8 cellular contexts compared by ENCODE assay signal in genomic region chr1:156816561-156817328, GRCh38. TPM values are rescaled to one million over a fixed set of nuclear protein-coding genes. Genes with fewer than 3 reads are reported as not detected.
A peak's percentile ranks its signal among the peaks of the same experiment; 100 is the strongest.
DNase-seq lines count a peak whose midpoint lies in the region; ATAC-seq and TF ChIP-seq lines count a peak whose summit lies in the region.

Gene SH2D2A, minus strand, starts transcription at chr1:156816848. Its CDS starts 140 bp downstream, at chr1:156816708.

- TF ChIP-seq CTCF in A673 (conservative IDR thresholded peaks at IDR 0.05; ENCODE audit: low read depth, low read length) (no peak), GM20000 (IDR thresholded peaks at IDR 0.05; ENCODE audit: extremely low read depth, missing control alignments) (no peak), NB4 (IDR thresholded peaks at IDR 0.05; ENCODE audit: low read depth, low read length) (no peak), fibroblast of villous mesenchyme (IDR thresholded peaks at IDR 0.05; ENCODE audit: insufficient read depth, low read depth, low read length) (no peak)

- peaks cover 31% of the 10 kb centered on the region for H3K4me1 ChIP-seq in A673 (ENCODE audit: insufficient read depth, low read length, poor library complexity, severe bottlenecking)

- intact Hi-C loops in A673 (cut with micrococcal nuclease; ENCODE audit: unreplicated experiment), result no loop called here

- ATAC-seq in activated CD8-positive, alpha-beta memory T cell treated with anti-CD3 and anti-CD28 coated beads, Interleukin-2, amount 10 ng/mL, durations not matched to agents 7 days and 5 days, result peak; percentile 86

- no peaks in the 10 kb centered on the region for H3K27me3 Mint-ChIP-seq in activated CD8-positive, alpha-beta memory T cell treated with anti-CD3 and anti-CD28 coated beads, Interleukin-2, amount 10 ng/mL, durations not matched to agents 7 days and 5 days

- no peak within 1 kb of the TSS for H3K27ac ChIP-seq in A673 (ENCODE audit: low read depth, low read length, poor library complexity, severe bottlenecking)

- H3K4me3 Mint-ChIP-seq in activated CD8-positive, alpha-beta memory T cell treated with anti-CD3 and anti-CD28 coated beads, Interleukin-2, amount 10 ng/mL, durations not matched to agents 7 days and 5 days, result peak within 1 kb of the TSS; percentile 95

- H3K36me3 Mint-ChIP-seq in activated CD8-positive, alpha-beta memory T cell treated with anti-CD3 and anti-CD28 coated beads, Interleukin-2, amount 10 ng/mL, durations not matched to agents 7 days and 5 days, result peaks cover 47% of the 10 kb centered on the region

- H3K36me3 ChIP-seq in A673 (ENCODE audit: insufficient read depth, low read length, poor library complexity, severe bottlenecking), result no peaks in the 10 kb centered on the region

- no peaks in the 10 kb centered on the region for H3K9me3 ChIP-seq in A673 (ENCODE audit: low read depth, low read length, poor library complexity, severe bottlenecking)

- CTCF ChIA-PET in A673 (lab: Charles Lee), result no interaction called here
- CTCF ChIA-PET in activated CD8-positive, alpha-beta memory T cell treated with anti-CD3 and anti-CD28 coated beads, Interleukin-2, amount 10 ng/mL, durations not matched to agents 7 days and 5 days (lab: Charles Lee), result interaction anchor here (0.6 to 31.5 kb wide), 10 partner anchors 9 to 339 kb away, joined by 3 to 600 read pairs (median 4); partner anchors contain the start of genes INSRR and NTRK1

- POLR2A ChIA-PET in A673 (lab: Charles Lee; ENCODE audit: low non-redundant PET), result no interaction called here

- no peaks in the 10 kb centered on the region for H3K9me3 Mint-ChIP-seq in activated CD8-positive, alpha-beta memory T cell treated with anti-CD3 and anti-CD28 coated beads, Interleukin-2, amount 10 ng/mL, durations not matched to agents 7 days and 5 days (ENCODE audit: low read depth)

- TF ChIP-seq POLR2A in NB4 (IDR thresholded peaks at IDR 0.05; ENCODE audit: extremely low read depth, insufficient read length), result peak; percentile 16

- no peak within 1 kb of the TSS for H3K4me3 ChIP-seq in A673 (ENCODE audit: low read depth, low read length, poor library complexity, severe bottlenecking)
- H3K4me3 ChIP-seq in NB4 (ENCODE audit: low read depth, low read length), result no peak within 1 kb of the TSS
- H3K4me3 ChIP-seq in fibroblast of villous mesenchyme (ENCODE audit: low read depth, low read length), result no peak within 1 kb of the TSS

- H3K27me3 ChIP-seq in A673 (replicated peaks; ENCODE audit: insufficient read depth, low read depth, low read length, poor library complexity), result no peaks in the 10 kb centered on the region

- DNase-seq in A673 (ENCODE audit: low spot score), result peak; percentile 79
- DNase-seq in GM20000 (ENCODE audit: low spot score), result peak; percentile 89
- peak; percentile 81 for DNase-seq in NB4 (ENCODE audit: low read depth)
- peak; percentile 99 for DNase-seq in activated CD8-positive, alpha-beta memory T cell treated with anti-CD3 and anti-CD28 coated beads, Interleukin-2, amount 10 ng/mL, durations not matched to agents 7 days and 5 days
- DNase-seq in fibroblast of villous mesenchyme (ENCODE audit: low read depth), result peak; percentile 47
- peak; percentile 77 to 92 for DNase-seq in stimulated activated CD4-positive, alpha-beta T cell treated with anti-CD3 and anti-CD28 coated beads, Interleukin-1b, Interleukin-23, amount 100 ng/mL, for 1 hour (ENCODE audit: low read depth in 2 of 2)
- no peak for DNase-seq in NCI-H524 (lab: John Stamatoyannopoulos, UW)
- DNase-seq in LoVo (ENCODE audit: low spot score), result no peak

- H3K4me1 Mint-ChIP-seq in activated CD8-positive, alpha-beta memory T cell treated with anti-CD3 and anti-CD28 coated beads, Interleukin-2, amount 10 ng/mL, durations not matched to agents 7 days and 5 days, result peaks cover 58% of the 10 kb centered on the region

- peak within 1 kb of the TSS; percentile 100 for H3K27ac Mint-ChIP-seq in activated CD8-positive, alpha-beta memory T cell treated with anti-CD3 and anti-CD28 coated beads, Interleukin-2, amount 10 ng/mL, durations not matched to agents 7 days and 5 days

- BruUV-seq in A673 (replicated peaks; lab: Mats Ljungman, UMichigan), result no TSS peak

RNA-seq across cellular contexts. Expression of gene SH2D2A, which starts in this region (rescaled TPM):
- total RNA-seq in A673 (2021), result 3.5 and 6.0 TPM in 2 replicates
- 100 to 1,000 TPM; 157 to 205 TPM for total RNA-seq in activated CD8-positive, alpha-beta memory T cell treated with anti-CD3 and anti-CD28 coated beads, Interleukin-2, amount 10 ng/mL, durations not matched to agents 7 days and 5 days
- total RNA-seq in fibroblast of villous mesenchyme, result not detected in 2 replicates

Comparison
In these comparisons a context has a peak if more than half of its experiments do, and no peak if none do; other contexts are left out.
1. RNA of gene SH2D2A (total RNA-seq): 157 to 205 TPM in activated CD8-positive, alpha-beta memory T cell treated with anti-CD3 and anti-CD28 coated beads, Interleukin-2, amount 10 ng/mL, durations not matched to agents 7 days and 5 days; 3.5 to 6.0 TPM in A673 and not detected in fibroblast of villous mesenchyme; every median in the first group is over 10 times any median in the second.
2. Peak in DNase-seq in fibroblast of villous mesenchyme; RNA of the gene not detected or under 1 TPM.
3. DNase-seq: peak in A673 (single experiment), GM20000 (single experiment), NB4 (single experiment), activated CD8-positive, alpha-beta memory T cell treated with anti-CD3 and anti-CD28 coated beads, Interleukin-2, amount 10 ng/mL, durations not matched to agents 7 days and 5 days (single experiment) and stimulated activated CD4-positive, alpha-beta T cell treated with anti-CD3 and anti-CD28 coated beads, Interleukin-1b, Interleukin-23, amount 100 ng/mL, for 1 hour (2 of 2); none in NCI-H524 (0 of 2) and LoVo (single experiment).